15 cellular contexts compared by ENCODE assay signal in genomic region chr4:186904104-186904503, GRCh38.
DNase-seq lines count a peak whose midpoint lies in the region; ATAC-seq and TF ChIP-seq lines count a peak whose summit lies in the region.
"Had no signal": no experiment of that assay in that cellular context is flagged by ENCODE, and none has a peak within 500 bp of the region (broad histone marks: within the 10 kb centered on the region; RNA-seq: fewer than 3 reads in every experiment).

No MANE protein-coding gene starts in this region.

- peak; percentile 32 to 58 for TF ChIP-seq RAD21 in liver (IDR thresholded peaks at IDR 0.05)

- POLR2A ChIA-PET in BJ (lab: Charles Lee), result interaction anchor here (0.6 kb wide), 1 partner anchor 17 kb away, joined by 3 read pairs; no protein-coding TSS in a partner anchor
- POLR2A ChIA-PET in activated CD4-positive, alpha-beta memory T cell treated with anti-CD3 and anti-CD28 coated beads, Interleukin-2, amount 10 ng/mL, durations not matched to agents 7 days and 5 days (lab: Charles Lee), result no interaction called here

- H3K79me2 ChIP-seq in MM.1S (ENCODE audit: low read length), result no peaks in the 10 kb centered on the region

- H2AFZ ChIP-seq in MM.1S (ENCODE audit: low read length), result no peak overlapping the region

- no peaks in the 10 kb centered on the region for H3K27me3 Mint-ChIP-seq in activated CD4-positive, alpha-beta memory T cell treated with anti-CD3 and anti-CD28 coated beads, Interleukin-2, amount 10 ng/mL, durations not matched to agents 7 days and 5 days

- peaks cover 14% of the 10 kb centered on the region for H3K9me3 Mint-ChIP-seq in activated CD4-positive, alpha-beta memory T cell treated with anti-CD3 and anti-CD28 coated beads, Interleukin-2, amount 10 ng/mL, durations not matched to agents 7 days and 5 days

- H4K20me1 ChIP-seq in MM.1S (ENCODE audit: insufficient read depth, low read length), result no peaks in the 10 kb centered on the region

- in situ Hi-C loops in GM13977 (cut with MboI; ENCODE audit: low pct_unique_long_range_greater_than_20kb, low sequenced_read_pairs, unreplicated experiment), result no loop called here

- H3K4me1 ChIP-seq in liver (ENCODE audit: control insufficient read depth in 4 of 4, insufficient read depth in 4 of 4, low read length in 3 of 4) (peaks cover 0 to 21% (median 6%) of the 10 kb centered on the region in 4 donors), MM.1S (ENCODE audit: low read length) (no peaks in the 10 kb centered on the region)

- no peak overlapping the region for H3K9ac ChIP-seq in liver (ENCODE audit: low read depth in 1 of 2, low read length in 2 of 2)
- H3K9ac ChIP-seq in MM.1S (ENCODE audit: low read length), result no peak overlapping the region

- WGBS in liver, result 42% methylated on average over 2 of the region's 2 CpGs

- ATAC-seq in GM21786 (IDR thresholded peaks at IDR 0.05; ENCODE audit: unreplicated experiment), result no peak

- no peaks in the 10 kb centered on the region for H3K36me3 Mint-ChIP-seq in activated CD4-positive, alpha-beta memory T cell treated with anti-CD3 and anti-CD28 coated beads, Interleukin-2, amount 10 ng/mL, durations not matched to agents 7 days and 5 days (ENCODE audit: low read depth)

- H3K27me3 ChIP-seq in BJ (ENCODE audit: control insufficient read depth, insufficient read depth, low read length), result no peaks in the 10 kb centered on the region
- no peaks in the 10 kb centered on the region for H3K27me3 ChIP-seq in liver (ENCODE audit: control insufficient read depth in 4 of 4, insufficient read depth in 4 of 4, low read length in 3 of 4)
- no peaks in the 10 kb centered on the region for H3K27me3 ChIP-seq in MM.1S (replicated peaks; ENCODE audit: insufficient read depth, low read length)

- H3F3A ChIP-seq in MM.1S (ENCODE audit: insufficient read depth, low read length), result no peaks in the 10 kb centered on the region

- H3K27ac Mint-ChIP-seq in activated CD4-positive, alpha-beta memory T cell treated with anti-CD3 and anti-CD28 coated beads, Interleukin-2, amount 10 ng/mL, durations not matched to agents 7 days and 5 days, result no peak overlapping the region
- H3K27ac Mint-ChIP-seq: T-helper 2 cell treated with Interferon-gamma antibody and Interleukin-4, amounts not matched to agents 5 μg/mL and 100 μg/mL, for 36 hours had no signal

- CTCF ChIA-PET in BJ (lab: Yijun Ruan, JAX), result interaction anchor here (0.6 kb wide), 1 partner anchor 886 kb away, joined by 3 read pairs; no protein-coding TSS in a partner anchor
- CTCF ChIA-PET in activated CD4-positive, alpha-beta memory T cell treated with anti-CD3 and anti-CD28 coated beads, Interleukin-2, amount 10 ng/mL, durations not matched to agents 7 days and 5 days (lab: Charles Lee), result no interaction called here

- TF ChIP-seq CTCF in BJ (IDR thresholded peaks at IDR 0.05; ENCODE audit: insufficient read depth, low read depth, low read length) (no peak), choroid plexus epithelial cell (conservative IDR thresholded peaks at IDR 0.05; ENCODE audit: low read depth, low read length) (no peak), liver (IDR thresholded peaks at IDR 0.05; ENCODE audit: low read depth, low read length, missing input control) (no peak), MM.1S (IDR thresholded peaks at IDR 0.05; ENCODE audit: low read length) (no peak), GM13977 (IDR thresholded peaks at IDR 0.05; ENCODE audit: extremely low read depth, insufficient read depth, missing control alignments) (no peak)

- H3K4me2 ChIP-seq in MM.1S (ENCODE audit: low read depth, low read length), result no peak overlapping the region

- H3K4me3 Mint-ChIP-seq in activated CD4-positive, alpha-beta memory T cell treated with anti-CD3 and anti-CD28 coated beads, Interleukin-2, amount 10 ng/mL, durations not matched to agents 7 days and 5 days, result no peak overlapping the region
- H3K4me3 Mint-ChIP-seq: neural crest cell; T-helper 2 cell treated with Interferon-gamma antibody and Interleukin-4, amounts not matched to agents 5 μg/mL and 100 μg/mL, for 36 hours had no signal

- no peaks in the 10 kb centered on the region for H3K9me2 ChIP-seq in MM.1S (replicated peaks; ENCODE audit: insufficient read depth, low read length)

- H3K4me3 ChIP-seq in BJ (ENCODE audit: low read depth, low read length), result no peak overlapping the region
- H3K4me3 ChIP-seq in choroid plexus epithelial cell (ENCODE audit: low read depth, low read length), result no peak overlapping the region
- no peak overlapping the region for H3K4me3 ChIP-seq in liver (ENCODE audit: low read depth in 1 of 3, low read length in 3 of 3)
- no peak overlapping the region for H3K4me3 ChIP-seq in MM.1S (ENCODE audit: low read length)
- H3K4me3 ChIP-seq: thoracic aorta had no signal

- H3K9me3 ChIP-seq in liver (ENCODE audit: control insufficient read depth in 4 of 4, low read length in 3 of 4) (no peaks in the 10 kb centered on the region), MM.1S (replicated peaks; ENCODE audit: insufficient read depth, low read length) (no peaks in the 10 kb centered on the region)
- H3K9me3 ChIP-seq: thoracic aorta had no signal

- H3K27ac ChIP-seq in liver (ENCODE audit: low read depth in 1 of 2, low read length in 2 of 2) (peak overlapping the region; percentile 67 to 70), MM.1S (ENCODE audit: low read length) (no peak overlapping the region)
- H3K27ac ChIP-seq: thoracic aorta had no signal

- peak; percentile 76 for DNase-seq in BJ (ENCODE audit: low read depth)
- peak; percentile 91 for DNase-seq in MV-4-11 (lab: John Stamatoyannopoulos, UW)
- DNase-seq in choroid plexus epithelial cell (ENCODE audit: low read depth), result peak; percentile 92
- DNase-seq in activated CD4-positive, alpha-beta memory T cell treated with anti-CD3 and anti-CD28 coated beads, Interleukin-2, amount 10 ng/mL, durations not matched to agents 7 days and 5 days, result no peak
- no peak for DNase-seq in MM.1S
- DNase-seq in GM13977 (ENCODE audit: low spot score), result no peak
- DNase-seq: activated CD8-positive, alpha-beta memory T cell treated with anti-CD3 and anti-CD28 coated beads, Interleukin-2, amount 50 U/mL, for 4 hours; central memory CD4-positive, alpha-beta T cell; COR-L47; NCI-H748 treated with DMSO at 0.1 percent for 48 hours had no signal

- H3K4me1 Mint-ChIP-seq in activated CD4-positive, alpha-beta memory T cell treated with anti-CD3 and anti-CD28 coated beads, Interleukin-2, amount 10 ng/mL, durations not matched to agents 7 days and 5 days, result no peaks in the 10 kb centered on the region
- H3K4me1 Mint-ChIP-seq: neural crest cell had no signal

- H3K36me3 ChIP-seq in BJ (ENCODE audit: control insufficient read depth, insufficient read depth, low read length), result no peaks in the 10 kb centered on the region
- no peaks in the 10 kb centered on the region for H3K36me3 ChIP-seq in liver (ENCODE audit: control insufficient read depth in 4 of 4, insufficient read depth in 3 of 4, low read depth in 1 of 4, low read length in 3 of 4)
- H3K36me3 ChIP-seq in MM.1S (replicated peaks; ENCODE audit: insufficient read depth, low read length), result no peaks in the 10 kb centered on the region
- H3K36me3 ChIP-seq: thoracic aorta had no signal

TF ChIP-seq in liver, 16 proteins besides CTCF, POLR2A, EP300 and RAD21:
- TF ChIP-seq NR2F2 (IDR thresholded peaks at IDR 0.05) (no peak), EGR1 (IDR thresholded peaks at IDR 0.05; ENCODE audit: low read depth in 2 of 2) (no peak), FOXA2 (IDR thresholded peaks at IDR 0.05) (peak; percentile 73), RXRA (IDR thresholded peaks at IDR 0.05) (peak; percentile 22 to 66), HNF4G (IDR thresholded peaks at IDR 0.05) (peak; percentile 19), SP1 (IDR thresholded peaks at IDR 0.05) (peak; percentile 37), FOXA1 (IDR thresholded peaks at IDR 0.05) (peak; percentile 56), JUND (IDR thresholded peaks at IDR 0.05) (peak; percentile 55 to 78), HNF4A (conservative IDR thresholded peaks at IDR 0.05) (peak; percentile 72 to 84), REST (IDR thresholded peaks at IDR 0.05) (no peak), YY1 (IDR thresholded peaks at IDR 0.05) (peak; percentile 18), GABPA (IDR thresholded peaks at IDR 0.05 in 1 of 2, conservative IDR thresholded peaks at IDR 0.05 in 1 of 2) (no peak)

Comparison
In these comparisons a context has a peak if more than half of its experiments do, and no peak if none do; other contexts are left out.
1. DNase-seq: peak in BJ (single experiment), MV-4-11 (single experiment) and choroid plexus epithelial cell (single experiment); none in activated CD4-positive, alpha-beta memory T cell treated with anti-CD3 and anti-CD28 coated beads, Interleukin-2, amount 10 ng/mL, durations not matched to agents 7 days and 5 days (single experiment), MM.1S (single experiment) and GM13977 (single experiment).